ENCODE assay signal across 8 cellular contexts in the genomic region with DNA sequence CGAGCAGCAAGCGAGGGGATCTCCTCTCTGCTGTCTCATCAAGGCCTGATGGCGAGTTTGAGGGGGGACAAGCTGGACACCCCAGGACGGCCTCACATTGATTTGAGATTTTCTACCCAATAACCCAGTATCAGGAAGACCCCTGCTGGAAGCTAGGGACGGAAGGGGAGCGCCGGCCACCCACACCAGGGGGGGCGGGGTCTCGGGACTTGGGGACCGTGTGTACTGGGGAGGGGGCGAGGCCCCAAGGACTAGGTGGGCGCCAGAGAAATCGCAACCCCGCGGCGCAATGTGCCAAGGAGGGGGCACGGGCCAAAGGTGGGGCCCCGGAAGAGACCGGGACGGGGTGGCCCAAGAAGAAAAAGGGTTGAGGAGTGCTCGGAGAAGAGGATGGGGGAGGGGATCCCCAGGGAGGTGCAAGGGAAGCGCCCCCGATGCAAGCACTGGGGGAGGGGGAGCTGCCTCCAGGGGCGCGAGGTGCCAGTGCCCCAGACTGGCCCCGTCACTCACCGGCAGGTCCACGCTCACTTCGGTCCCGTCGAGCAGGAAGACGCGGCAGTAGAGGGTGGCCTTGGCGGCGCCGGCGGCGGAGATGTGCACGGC. TPM values are rescaled to one million over a fixed set of nuclear protein-coding genes. Genes with fewer than 3 reads are reported as not detected.
DNase-seq lines count a peak whose midpoint lies in the region; ATAC-seq and TF ChIP-seq lines count a peak whose summit lies in the region.

No MANE protein-coding gene starts in this region.

- TF ChIP-seq CTCF in stomach (IDR thresholded peaks at IDR 0.05) (no peak), uterus (IDR thresholded peaks at IDR 0.05) (no peak)

- peaks cover 78% of the 10 kb centered on the region for H3K27me3 Mint-ChIP-seq in activated T-cell treated with anti-CD3 and anti-CD28 coated beads, Interleukin-2, amount 50 U/mL, for 72 hours (ENCODE audit: low read depth)

- ATAC-seq in GM18868 (IDR thresholded peaks at IDR 0.05; ENCODE audit: unreplicated experiment) (peak; percentile 5), HG02981 (IDR thresholded peaks at IDR 0.05; ENCODE audit: unreplicated experiment) (peak; percentile 17), GM19324 (IDR thresholded peaks at IDR 0.05; ENCODE audit: low FRiP score, unreplicated experiment) (no peak)
- peak; percentile 25 to 32 for ATAC-seq in activated T-cell treated with anti-CD3 and anti-CD28 coated beads, Interleukin-2, amount 50 U/mL, for 72 hours (replicated peaks in 1 of 2)

- H3K27me3 ChIP-seq in stomach (peaks cover 0 to 56% (median 13%) of the 10 kb centered on the region in 3 donors), uterus (peaks cover 0 to 4% of the 10 kb centered on the region in 2 donors)

- TF ChIP-seq POLR2A in stomach (IDR thresholded peaks at IDR 0.05) (no peak), uterus (IDR thresholded peaks at IDR 0.05) (no peak)

- H3K9me3 Mint-ChIP-seq in activated T-cell treated with anti-CD3 and anti-CD28 coated beads, Interleukin-2, amount 50 U/mL, for 72 hours: no peaks in the 10 kb centered on the region

- 0 to 9% (median 3%) methylated on average over 27 to 39 of the region's 39 CpGs for WGBS in stomach, 5 donors

- peaks cover 9% of the 10 kb centered on the region for H3K4me1 Mint-ChIP-seq in activated T-cell treated with anti-CD3 and anti-CD28 coated beads, Interleukin-2, amount 50 U/mL, for 72 hours (ENCODE audit: low read depth)

- H3K9me3 ChIP-seq in iPS-18c (ENCODE audit: control insufficient read depth, insufficient read depth, low read length): peaks cover 2% of the 10 kb centered on the region
- no peaks in the 10 kb centered on the region for H3K9me3 ChIP-seq in stomach
- H3K9me3 ChIP-seq in uterus: no peaks in the 10 kb centered on the region

- no peaks in the 10 kb centered on the region for H3K36me3 Mint-ChIP-seq in activated T-cell treated with anti-CD3 and anti-CD28 coated beads, Interleukin-2, amount 50 U/mL, for 72 hours (ENCODE audit: insufficient read depth in 2 of 2)

- TF ChIP-seq EP300 in stomach (IDR thresholded peaks at IDR 0.05): no peak

- DNase-seq in activated T-cell treated with anti-CD3 and anti-CD28 coated beads, Interleukin-2, amount 50 U/mL, for 72 hours: peak; percentile 30 to 39
- DNase-seq in stomach (peak; percentile 44), glomerular visceral epithelial cell (ENCODE audit: extremely low spot score) (no peak), uterus (no peak)

- H3K27ac ChIP-seq in stomach: peak overlapping the region; percentile 74 to 84 (median 81)
- H3K27ac ChIP-seq in uterus: no peak overlapping the region

- intact Hi-C loops in stomach (cut with DNase I; ENCODE audit: low total_unique reads) (loop anchor here (5.0 kb wide), 1 partner anchor 72 kb away; no protein-coding TSS in a partner anchor), uterus (cut with DNase I; ENCODE audit: low total_unique reads) (loop anchor here (5.0 kb wide), 1 partner anchor 72 kb away; no protein-coding TSS in a partner anchor)

- peak overlapping the region; percentile 79 to 82 for H3K4me3 Mint-ChIP-seq in activated T-cell treated with anti-CD3 and anti-CD28 coated beads, Interleukin-2, amount 50 U/mL, for 72 hours

- peaks cover 16 to 50% (median 48%) of the 10 kb centered on the region in 4 donors for H3K4me1 ChIP-seq in stomach
- peaks cover 0 to 7% of the 10 kb centered on the region in 2 donors for H3K4me1 ChIP-seq in uterus

- H3K4me3 ChIP-seq in iPS-18c (ENCODE audit: insufficient read depth, low read depth, low read length) (peak overlapping the region; percentile 77), stomach (peak overlapping the region; percentile 52 to 62 (median 56)), uterus (peak overlapping the region in 1 of 2 donors; percentile 43)

- H3K27ac Mint-ChIP-seq in activated T-cell treated with anti-CD3 and anti-CD28 coated beads, Interleukin-2, amount 50 U/mL, for 72 hours: no peak overlapping the region

- no peaks in the 10 kb centered on the region for H3K36me3 ChIP-seq in stomach
- no peaks in the 10 kb centered on the region for H3K36me3 ChIP-seq in uterus

RNA-seq across cellular contexts. Expression of a gene that starts 1.1 kb away (rescaled TPM):
- 1 to 10 TPM; 1.6 to 3.8 TPM for total RNA-seq in activated T-cell treated with anti-CD3 and anti-CD28 coated beads, Interleukin-2, amount 50 U/mL, for 72 hours
- total RNA-seq in stomach (10 to 100 TPM; 12.3 to 52.4 (median 26.1) TPM), uterus (1 to 10 TPM in 2 of 4 donors, under 1 TPM in 2; under 0.01 to 3.9 (median 1.5) TPM)
- polyA plus RNA-seq in stomach: 10 to 100 TPM in 2 of 3 donors, 1 to 10 TPM in 1; 9.2 to 44.3 (median 22.8) TPM

Comparison
In these comparisons a context has a peak if more than half of its experiments do, and no peak if none do; other contexts are left out.
1. DNase-seq: peak in activated T-cell treated with anti-CD3 and anti-CD28 coated beads, Interleukin-2, amount 50 U/mL, for 72 hours (2 of 2) and stomach (single experiment); none in glomerular visceral epithelial cell (single experiment) and uterus (0 of 2).
2. H3K27ac ChIP-seq: peak in stomach (5 of 5); none in uterus (0 of 2).